Comparison of ENCODE assay signal across 8 cellular contexts in the genomic region with DNA sequence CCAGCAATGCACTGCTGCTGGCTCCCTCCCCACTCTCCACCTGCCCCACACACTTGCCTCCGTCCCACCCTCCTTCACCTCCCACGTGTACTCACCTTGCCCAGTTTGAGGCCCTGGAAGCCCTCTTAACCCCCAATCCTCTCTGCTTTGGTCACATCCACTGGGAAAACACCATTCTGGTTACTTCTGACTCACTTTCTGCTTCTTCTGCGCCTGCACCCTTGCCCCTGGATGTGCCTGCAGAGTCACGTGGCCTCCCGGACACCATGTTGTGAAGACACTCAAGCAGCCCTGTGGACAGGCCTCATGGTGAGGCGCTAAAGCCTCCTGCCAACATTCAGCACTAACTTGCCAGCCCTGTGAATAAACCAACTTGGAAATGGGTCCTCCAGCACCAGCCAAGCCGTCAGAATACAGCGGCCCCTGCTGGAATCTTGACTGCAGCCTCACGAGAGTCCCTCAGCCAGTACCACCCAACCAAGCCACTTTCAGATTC. TPM values are rescaled to one million over a fixed set of nuclear protein-coding genes. Genes with fewer than 3 reads are reported as not detected.
A peak's percentile ranks its signal among the peaks of the same experiment; 100 is the strongest.
DNase-seq lines count a peak whose midpoint lies in the region; ATAC-seq and TF ChIP-seq lines count a peak whose summit lies in the region.
"Had no signal": no experiment of that assay in that cellular context is flagged by ENCODE, and none has a peak within 500 bp of the region (broad histone marks: within the 10 kb centered on the region; RNA-seq: fewer than 3 reads in every experiment).

No MANE protein-coding gene starts in this region.

- POLR2A ChIA-PET in RWPE1 (lab: Yijun Ruan, JAX; ENCODE audit: low non-redundant PET) = no interaction called here

- H3K27ac ChIP-seq in RWPE1 = no peak overlapping the region

- peak; percentile 23 for DNase-seq in G401 (ENCODE audit: low spot score)
- DNase-seq in RPMI7951 (ENCODE audit: low read depth) = peak; percentile 8
- DNase-seq in iPS-NIHi11 (ENCODE audit: low spot score) = peak; percentile 78
- no peak for DNase-seq in RWPE1 (ENCODE audit: low spot score)
- DNase-seq: NCI-H187 had no signal

- TF ChIP-seq CTCF in RWPE1 (conservative IDR thresholded peaks at IDR 0.05; ENCODE audit: low read depth) = no peak; the same call in 1 of the 2 replicates

- ATAC-seq in GM18873 (IDR thresholded peaks at IDR 0.05; ENCODE audit: low FRiP score, unreplicated experiment) (no peak), GM21390 (IDR thresholded peaks at IDR 0.05; ENCODE audit: unreplicated experiment) (no peak)

- in situ Hi-C loops in G401 (cut with HindIII; ENCODE audit: low sequenced_read_pairs) = no loop called here

- CTCF ChIA-PET in RWPE1 (lab: Yijun Ruan, JAX) = no interaction called here

RNA-seq across cellular contexts. Expression of a gene that starts 2.6 kb away (rescaled TPM):
- not detected in 2 replicates for total RNA-seq in G401 (2014; rRNA removed; shearing (Covaris generic))
- not detected in 2 replicates for total RNA-seq in RPMI7951 (2014; rRNA removed; shearing (Covaris generic))

RNA-seq across cellular contexts. Expression of a gene that starts 20.0 kb away (rescaled TPM):
- 52.3 and 52.9 TPM in 2 replicates for total RNA-seq in G401 (2014; rRNA removed; shearing (Covaris generic))
- 18.9 and 21.0 TPM in 2 replicates for total RNA-seq in RPMI7951 (2014; rRNA removed; shearing (Covaris generic))

RNA-seq across cellular contexts. Expression of a gene that starts 22.9 kb away (rescaled TPM):
- 59.1 and 71.2 TPM in 2 replicates for total RNA-seq in G401 (2014; rRNA removed; shearing (Covaris generic))
- total RNA-seq in RPMI7951 (2014; rRNA removed; shearing (Covaris generic)) = 41.7 and 45.7 TPM in 2 replicates
- total RNA-seq: mononuclear cell had no signal

RNA-seq across cellular contexts. Expression of a gene that starts 23.1 kb away (rescaled TPM):
- total RNA-seq in G401 (2014; rRNA removed; shearing (Covaris generic)) = 17.7 and 42.6 TPM in 2 replicates
- total RNA-seq in RPMI7951 (2014; rRNA removed; shearing (Covaris generic)) = 58.3 and 65.6 TPM in 2 replicates

RNA-seq across cellular contexts. Expression of a gene that starts 33.7 kb away (rescaled TPM):
- total RNA-seq in G401 (2014; rRNA removed; shearing (Covaris generic)) = 10.1 and 12.8 TPM in 2 replicates
- total RNA-seq in RPMI7951 (2014; rRNA removed; shearing (Covaris generic)) = 25.8 and 27.0 TPM in 2 replicates
